8 cellular contexts compared by ENCODE assay signal in genomic region chr17:48636177-48637018, GRCh38. TPM values are rescaled to one million over a fixed set of nuclear protein-coding genes. Genes with fewer than 3 reads are reported as not detected.
DNase-seq lines count a peak whose midpoint lies in the region; ATAC-seq and TF ChIP-seq lines count a peak whose summit lies in the region.

No MANE protein-coding gene starts in this region.

- peak; percentile 82 for ATAC-seq in IMR-90 (ENCODE audit: low read depth)
- no peak for ATAC-seq in HG03280 (IDR thresholded peaks at IDR 0.05; ENCODE audit: unreplicated experiment)

- peak overlapping the region; percentile 63 for H2AFZ ChIP-seq in IMR-90 (replicated peaks; ENCODE audit: low read length, poor library complexity)

- no peaks in the 10 kb centered on the region for H3K9me1 ChIP-seq in IMR-90 (ENCODE audit: insufficient read depth, low read length)

- H4K91ac ChIP-seq in IMR-90 (ENCODE audit: insufficient read depth, low read depth, low read length): no peak overlapping the region

- peak overlapping the region in 1 of 6 donors; percentile 20 for H3K27ac Mint-ChIP-seq in immature natural killer cell

- H3K4me3 Mint-ChIP-seq in immature natural killer cell: peak overlapping the region in 2 of 5 donors; percentile 5 to 38

- H3K27me3 Mint-ChIP-seq in immature natural killer cell (ENCODE audit: low read depth in 3 of 3): peaks cover 30 to 41% (median 36%) of the 10 kb centered on the region in 3 donors

- no peak overlapping the region for H3K4me2 ChIP-seq in IMR-90 (ENCODE audit: low read depth, low read length)

- in situ Hi-C loops in G401 (cut with HindIII; ENCODE audit: low sequenced_read_pairs) (no loop called here), IMR-90 (cut with MboI; ENCODE audit: low sequenced_read_pairs) (no loop called here)

- H3K18ac ChIP-seq in IMR-90 (ENCODE audit: low read depth, low read length): no peak overlapping the region

- no peak overlapping the region for H4K5ac ChIP-seq in IMR-90 (ENCODE audit: low read depth, low read length)

- H2BK20ac ChIP-seq in IMR-90 (ENCODE audit: low read depth, low read length): no peak overlapping the region

- no TSS peak for BruUV-seq in IMR-90 (replicated peaks; lab: Mats Ljungman, UMichigan)

- 2% methylated on average over 11 of the region's 39 CpGs; no CpG with 5 or more reads in 1 of the 2 experiments for WGBS in IMR-90 (ENCODE audit: extremely low coverage in 2 of 2, insufficient read length in 1 of 2), 2 experiments

- peaks cover 30% of the 10 kb centered on the region for H3K9me3 ChIP-seq in IMR-90 (ENCODE audit: control insufficient read depth, insufficient read depth, low read length)
- H3K9me3 ChIP-seq in SJSA1 (replicated peaks): no peaks in the 10 kb centered on the region
- peaks cover 5% of the 10 kb centered on the region for H3K9me3 ChIP-seq in adipocyte (ENCODE audit: control insufficient read depth, low read length)

- no peak overlapping the region for H3K27ac ChIP-seq in IMR-90 (ENCODE audit: insufficient read depth, low read length)
- H3K27ac ChIP-seq in SJSA1: no peak overlapping the region

- H3K27me3 ChIP-seq in IMR-90 (ENCODE audit: control insufficient read depth, insufficient read depth, low read length) (peaks cover 99% of the 10 kb centered on the region), SJSA1 (replicated peaks) (peaks cover 96% of the 10 kb centered on the region), adipocyte (replicated peaks; ENCODE audit: control insufficient read depth, insufficient read depth, low read length) (peaks cover 97% of the 10 kb centered on the region)

- no peak overlapping the region for H2BK15ac ChIP-seq in IMR-90 (ENCODE audit: low read depth, low read length)

- no peaks in the 10 kb centered on the region for H3K4me1 ChIP-seq in IMR-90 (ENCODE audit: control insufficient read depth, insufficient read depth, low read length)
- H3K4me1 ChIP-seq in SJSA1 (replicated peaks): 0 out of 2 replicates have a peak, but pooled peaks cover 3% of the 10 kb centered on the region
- H3K4me1 ChIP-seq in adipocyte (ENCODE audit: control insufficient read depth, insufficient read depth, low read length): no peaks in the 10 kb centered on the region

- CTCF ChIA-PET in IMR-90 (lab: Yijun Ruan, JAX): interaction anchor here (0.7 to 1.4 kb wide), 4 partner anchors 9 to 45 kb away, joined by 3 to 4 read pairs (median 4); no protein-coding TSS in a partner anchor

- DNase-seq in G401 (ENCODE audit: low spot score) (peak; percentile 52), IMR-90 (peak; percentile 48), SJSA1 (ENCODE audit: low read depth in 1 of 2, low spot score in 2 of 2) (peak; percentile 80 to 98), adipocyte (ENCODE audit: low read depth) (peak; percentile 60), immature natural killer cell (peak; percentile 47 to 56 (median 52)), LoVo (ENCODE audit: low spot score) (no peak)
- DNase-seq in stimulated activated CD4-positive, alpha-beta T cell treated with anti-CD3 and anti-CD28 coated beads, Interleukin-4, amount 100 ng/mL, for 48 hours (ENCODE audit: low read depth in 2 of 2): peak; percentile 78 to 80

- H3K79me1 ChIP-seq in IMR-90 (ENCODE audit: low read depth in 1 of 2, low read length in 2 of 2): no peaks in the 10 kb centered on the region

- H3K36me3 Mint-ChIP-seq in immature natural killer cell: peaks cover 0 to 6% (median 0%) of the 10 kb centered on the region in 3 donors

- intact Hi-C loops in IMR-90 (cut with micrococcal nuclease): no loop called here

- POLR2A ChIA-PET in IMR-90 (lab: Charles Lee; ENCODE audit: unreplicated experiment): no interaction called here

- H3K9ac ChIP-seq in IMR-90 (ENCODE audit: low read depth, low read length) (no peak overlapping the region), adipocyte (ENCODE audit: low read length) (no peak overlapping the region)

- H2BK120ac ChIP-seq in IMR-90 (ENCODE audit: low read depth, low read length): no peak overlapping the region

- peaks cover 0 to 4% (median 0%) of the 10 kb centered on the region in 6 donors for H3K9me3 Mint-ChIP-seq in immature natural killer cell

- TF ChIP-seq RAD21 in IMR-90 (IDR thresholded peaks at IDR 0.05; ENCODE audit: low read length): no peak; the same call in 1 of the 2 replicates

- no peak overlapping the region for H2AK9ac ChIP-seq in IMR-90 (replicated peaks; ENCODE audit: low read depth, low read length, poor library complexity)

- H3K36me3 ChIP-seq in IMR-90 (ENCODE audit: control insufficient read depth, insufficient read depth, low read length) (no peaks in the 10 kb centered on the region), SJSA1 (no peaks in the 10 kb centered on the region), adipocyte (ENCODE audit: control insufficient read depth, insufficient read depth, low read length, severe bottlenecking) (no peaks in the 10 kb centered on the region)

- H3K4ac ChIP-seq in IMR-90 (ENCODE audit: low read depth, low read length): no peak overlapping the region

- no peak overlapping the region for H3K14ac ChIP-seq in IMR-90 (replicated peaks; ENCODE audit: low read depth, low read length)

- no peaks in the 10 kb centered on the region; the same call in 1 of the 2 replicates for H4K20me1 ChIP-seq in IMR-90 (ENCODE audit: insufficient read depth, low read length)

- H2BK5ac ChIP-seq in IMR-90 (ENCODE audit: low read depth, low read length, poor library complexity, severe bottlenecking): no peak overlapping the region

- H3K23ac ChIP-seq in IMR-90 (ENCODE audit: low read depth, low read length): no peak overlapping the region; the same call in 1 of the 2 replicates

- dilution Hi-C loops in IMR-90 (cut with HindIII; ENCODE audit: low sequenced_read_pairs, unreplicated experiment): no loop called here

- TF ChIP-seq CTCF in IMR-90 (conservative IDR thresholded peaks at IDR 0.05; ENCODE audit: low read depth, low read length): peak; percentile 54

- no peak overlapping the region for H3K56ac ChIP-seq in IMR-90 (ENCODE audit: extremely low read depth, insufficient read depth, low read length)

- no peak overlapping the region for H4K8ac ChIP-seq in IMR-90 (ENCODE audit: low read depth in 2 of 2, low read length in 2 of 2)

- peaks cover 8 to 16% of the 10 kb centered on the region in 2 donors for H3K4me1 Mint-ChIP-seq in immature natural killer cell

- H3K4me3 ChIP-seq in IMR-90 (ENCODE audit: insufficient read depth, low read depth, low read length) (no peak overlapping the region), SJSA1 (no peak overlapping the region), adipocyte (ENCODE audit: low read length) (no peak overlapping the region)

- no peak for TF ChIP-seq POLR2A in IMR-90 (IDR thresholded peaks at IDR 0.05; ENCODE audit: low read depth, low read length)

- no peak overlapping the region for H2AK5ac ChIP-seq in IMR-90 (ENCODE audit: low read depth, low read length)

TF ChIP-seq in IMR-90, 13 proteins besides CTCF, POLR2A, EP300 and RAD21 (continues in another document):
- no peak for TF ChIP-seq CHD1 (IDR thresholded peaks at IDR 0.05; ENCODE audit: low read depth, low read length)
- TF ChIP-seq MAZ (IDR thresholded peaks at IDR 0.05; ENCODE audit: borderline replicate concordance, low read depth, low read length): no peak
- TF ChIP-seq CEBPB (IDR thresholded peaks at IDR 0.05; ENCODE audit: low read depth, low read length): no peak

RNA-seq across cellular contexts. Expression of gene HOXB9, which starts 10.2 kb away (rescaled TPM):
- total RNA-seq in G401 (2014; rRNA removed; shearing (Covaris generic)): 1.8 and 4.1 TPM in 2 replicates
- total RNA-seq in IMR-90 (2012; rRNA removed): under 0.01 TPM in 1 of 2 replicates, not detected in the other
- polyA plus RNA-seq in IMR-90 (2012; rRNA removed) (0.05 and 0.07 TPM in 2 replicates), immature natural killer cell (not detected)
- polyA plus RNA-seq in IMR-90 (2012; cell fraction: cytosol; rRNA removed): 0.01 and 0.04 TPM in 2 replicates
- polyA plus RNA-seq in IMR-90 (2012; cell fraction: nucleus; rRNA removed; ENCODE audit: low replicate concordance): 0.03 and 0.10 TPM in 2 replicates
- 0.11 TPM in 1 of 2 replicates, not detected in the other for total RNA-seq in SJSA1 (2014; rRNA removed; shearing (Covaris generic))

RNA-seq across cellular contexts. Expression of gene HOXB8, which starts 21.3 kb away (rescaled TPM):
- 0.10 TPM in 1 of 2 replicates, not detected in the other for total RNA-seq in G401 (2014; rRNA removed; shearing (Covaris generic))
- total RNA-seq in IMR-90 (2012; rRNA removed): 0.54 and 0.56 TPM in 2 replicates
- polyA plus RNA-seq in IMR-90 (2012; rRNA removed): 5.3 and 6.2 TPM in 2 replicates
- polyA plus RNA-seq in IMR-90 (2012; cell fraction: cytosol; rRNA removed): 2.2 and 6.0 TPM in 2 replicates
- polyA plus RNA-seq in IMR-90 (2012; cell fraction: nucleus; rRNA removed; ENCODE audit: low replicate concordance): 3.2 and 4.6 TPM in 2 replicates
- total RNA-seq in SJSA1 (2014; rRNA removed; shearing (Covaris generic)): not detected in 2 replicates
- not detected for polyA plus RNA-seq in immature natural killer cell

RNA-seq across cellular contexts. Expression of gene HOXB7, which starts 25.6 kb away (rescaled TPM):
- 9.1 and 12.8 TPM in 2 replicates for total RNA-seq in G401 (2014; rRNA removed; shearing (Covaris generic))
- 1.8 and 3.3 TPM in 2 replicates for total RNA-seq in IMR-90 (2012; rRNA removed)
- polyA plus RNA-seq in IMR-90 (2012; rRNA removed) (6.7 and 7.5 TPM in 2 replicates), immature natural killer cell (1 to 10 TPM in 2 of 3 donors, under 1 TPM in 1; 0.39 to 1.8 (median 1.5) TPM)
- polyA plus RNA-seq in IMR-90 (2012; cell fraction: cytosol; rRNA removed): 5.2 and 6.4 TPM in 2 replicates
- polyA plus RNA-seq in IMR-90 (2012; cell fraction: nucleus; rRNA removed; ENCODE audit: low replicate concordance): 1.8 and 2.6 TPM in 2 replicates
- total RNA-seq in SJSA1 (2014; rRNA removed; shearing (Covaris generic)): 23.0 and 28.4 TPM in 2 replicates

RNA-seq across cellular contexts. Expression of gene HOXB6, which starts 31.6 kb away (rescaled TPM):
- 0.92 and 2.0 TPM in 2 replicates for total RNA-seq in G401 (2014; rRNA removed; shearing (Covaris generic))
- 11.1 and 11.9 TPM in 2 replicates for total RNA-seq in IMR-90 (2012; rRNA removed)
- polyA plus RNA-seq in IMR-90 (2012; rRNA removed) (42.2 and 48.1 TPM in 2 replicates), immature natural killer cell (not detected)
- 66.4 and 75.0 TPM in 2 replicates for polyA plus RNA-seq in IMR-90 (2012; cell fraction: cytosol; rRNA removed)
- polyA plus RNA-seq in IMR-90 (2012; cell fraction: nucleus; rRNA removed; ENCODE audit: low replicate concordance): 27.7 and 38.2 TPM in 2 replicates
- total RNA-seq in SJSA1 (2014; rRNA removed; shearing (Covaris generic)): 4.8 and 7.1 TPM in 2 replicates

RNA-seq across cellular contexts. Expression of gene HOXB5, which starts 42.8 kb away (rescaled TPM):
- total RNA-seq in G401 (2014; rRNA removed; shearing (Covaris generic)): 1.7 TPM in 1 of 2 replicates, not detected in the other
- total RNA-seq in IMR-90 (2012; rRNA removed): 0.54 and 0.56 TPM in 2 replicates
- polyA plus RNA-seq in IMR-90 (2012; rRNA removed) (18.0 and 18.1 TPM in 2 replicates), immature natural killer cell (not detected)
- 19.7 and 32.7 TPM in 2 replicates for polyA plus RNA-seq in IMR-90 (2012; cell fraction: cytosol; rRNA removed)
- polyA plus RNA-seq in IMR-90 (2012; cell fraction: nucleus; rRNA removed; ENCODE audit: low replicate concordance): 13.4 and 16.5 TPM in 2 replicates
- total RNA-seq in SJSA1 (2014; rRNA removed; shearing (Covaris generic)): 0.05 and 1.2 TPM in 2 replicates
